Comparison of ENCODE assay signal across 8 cellular contexts in genomic region chr10:63133787-63134557, GRCh38. TPM values are rescaled to one million over a fixed set of nuclear protein-coding genes. Genes with fewer than 3 reads are reported as not detected.
DNase-seq lines count a peak whose midpoint lies in the region; ATAC-seq and TF ChIP-seq lines count a peak whose summit lies in the region.

No MANE protein-coding gene starts in this region.

- TF ChIP-seq CTCF in fibroblast of mammary gland (conservative IDR thresholded peaks at IDR 0.05; ENCODE audit: control insufficient read depth, insufficient read depth, low read depth, low read length) = no peak
- TF ChIP-seq CTCF in ovary (IDR thresholded peaks at IDR 0.05) = no peak

- peak in 1 of 2 donors; percentile 72 for ATAC-seq in activated T-cell treated with anti-CD3 and anti-CD28 coated beads, Interleukin-2, amount 50 U/mL, for 72 hours (replicated peaks in 1 of 2)
- ATAC-seq in HG03039 (IDR thresholded peaks at IDR 0.05; ENCODE audit: unreplicated experiment) (no peak), HG03457 (IDR thresholded peaks at IDR 0.05; ENCODE audit: unreplicated experiment) (no peak)

- peak overlapping the region; percentile 96 for H3K27ac Mint-ChIP-seq in activated T-cell treated with anti-CD3 and anti-CD28 coated beads, Interleukin-2, amount 50 U/mL, for 72 hours
- H3K27ac Mint-ChIP-seq in T-helper 2 cell treated with Interferon-gamma antibody and Interleukin-4, amounts not matched to agents 5 μg/mL and 100 μg/mL, for 36 hours = peak overlapping the region; percentile 97

- no peaks in the 10 kb centered on the region for H3K36me3 ChIP-seq in ovary

- TF ChIP-seq EP300 in ovary (IDR thresholded peaks at IDR 0.05) = no peak

- DNase-seq in activated T-cell treated with anti-CD3 and anti-CD28 coated beads, Interleukin-2, amount 50 U/mL, for 72 hours = peak in 1 of 2 donors; percentile 3
- DNase-seq in activated T-cell treated with anti-CD3 and anti-CD28 coated beads for 4 hours = no peak
- no peak for DNase-seq in T-helper 2 cell treated with Interferon-gamma antibody and Interleukin-4, amounts not matched to agents 5 μg/mL and 100 μg/mL, for 36 hours (ENCODE audit: low spot score)
- peak; percentile 47 for DNase-seq in fibroblast of mammary gland (ENCODE audit: low read depth)
- DNase-seq in ovary = no peak
- DNase-seq in GM19240 (ENCODE audit: insufficient read length, low spot score) = no peak

- 10% methylated on average over 11 of the region's 11 CpGs for WGBS in ovary, 3 donors

- peaks cover 3 to 10% of the 10 kb centered on the region in 2 donors for H3K9me3 Mint-ChIP-seq in activated T-cell treated with anti-CD3 and anti-CD28 coated beads, Interleukin-2, amount 50 U/mL, for 72 hours
- H3K9me3 Mint-ChIP-seq in T-helper 2 cell treated with Interferon-gamma antibody and Interleukin-4, amounts not matched to agents 5 μg/mL and 100 μg/mL, for 36 hours = peaks cover 19% of the 10 kb centered on the region

- H3K4me3 ChIP-seq in fibroblast of mammary gland (ENCODE audit: control insufficient read depth, low read depth, low read length) (peak overlapping the region; percentile 93), ovary (peak overlapping the region; percentile 95)

- no peak for TF ChIP-seq POLR2A in ovary (IDR thresholded peaks at IDR 0.05)

- no peaks in the 10 kb centered on the region for H3K9me3 ChIP-seq in ovary

- H3K36me3 Mint-ChIP-seq in activated T-cell treated with anti-CD3 and anti-CD28 coated beads, Interleukin-2, amount 50 U/mL, for 72 hours (ENCODE audit: insufficient read depth in 2 of 2) = peaks cover 1 to 8% of the 10 kb centered on the region in 2 donors
- peaks cover 14% of the 10 kb centered on the region for H3K36me3 Mint-ChIP-seq in T-helper 2 cell treated with Interferon-gamma antibody and Interleukin-4, amounts not matched to agents 5 μg/mL and 100 μg/mL, for 36 hours (ENCODE audit: low read depth)

- peak overlapping the region; percentile 54 to 78 for H3K27ac ChIP-seq in ovary

- H3K4me1 ChIP-seq in ovary (ENCODE audit: insufficient read depth) = peaks cover 4% of the 10 kb centered on the region

- peak overlapping the region; percentile 89 to 94 for H3K4me3 Mint-ChIP-seq in activated T-cell treated with anti-CD3 and anti-CD28 coated beads, Interleukin-2, amount 50 U/mL, for 72 hours
- peak overlapping the region; percentile 93 for H3K4me3 Mint-ChIP-seq in T-helper 2 cell treated with Interferon-gamma antibody and Interleukin-4, amounts not matched to agents 5 μg/mL and 100 μg/mL, for 36 hours

- intact Hi-C loops in ovary (cut with DNase I) = loop anchor here in 1 of 4 donors (10.0 kb wide), 1 partner anchor 319 kb away; the partner anchor contains the start of gene EGR2

- no peaks in the 10 kb centered on the region for H3K27me3 Mint-ChIP-seq in activated T-cell treated with anti-CD3 and anti-CD28 coated beads, Interleukin-2, amount 50 U/mL, for 72 hours (ENCODE audit: low read depth)
- peaks cover 2% of the 10 kb centered on the region for H3K27me3 Mint-ChIP-seq in T-helper 2 cell treated with Interferon-gamma antibody and Interleukin-4, amounts not matched to agents 5 μg/mL and 100 μg/mL, for 36 hours (ENCODE audit: low read depth)

- H3K27me3 ChIP-seq in ovary = no peaks in the 10 kb centered on the region

- peaks cover 52% of the 10 kb centered on the region for H3K4me1 Mint-ChIP-seq in activated T-cell treated with anti-CD3 and anti-CD28 coated beads, Interleukin-2, amount 50 U/mL, for 72 hours (ENCODE audit: low read depth)
- H3K4me1 Mint-ChIP-seq in T-helper 2 cell treated with Interferon-gamma antibody and Interleukin-4, amounts not matched to agents 5 μg/mL and 100 μg/mL, for 36 hours (ENCODE audit: low read depth) = peaks cover 12% of the 10 kb centered on the region

RNA-seq across cellular contexts. Expression of gene NRBF2, which starts 0.8 kb away (rescaled TPM):
- 10 to 100 TPM; 26.3 to 30.1 TPM for total RNA-seq in activated T-cell treated with anti-CD3 and anti-CD28 coated beads, Interleukin-2, amount 50 U/mL, for 72 hours
- 10 to 100 TPM in 4 of 7 donors, 1 to 10 TPM in 3; 4.8 to 16.7 (median 12.9) TPM for total RNA-seq in ovary
- polyA plus RNA-seq in ovary = 10 to 100 TPM; 11.7 to 21.4 TPM
